36 cellular contexts compared by ENCODE assay signal in genomic region chrX:7052541-7052940, GRCh38.
"Had no signal": no experiment of that assay in that cellular context is flagged by ENCODE, and none has a peak within 500 bp of the region (broad histone marks: within the 10 kb centered on the region; RNA-seq: fewer than 3 reads in every experiment).

No MANE protein-coding gene starts in this region.

- DNase-seq: activated B cell treated with CpG ODN at 0.5 μM for 24 hours; activated CD4-positive, alpha-beta memory T cell treated with anti-CD3 and anti-CD28 coated beads for 36 hours; activated CD4-positive, alpha-beta T cell treated with anti-CD3 and anti-CD28 coated beads for 4 hours; activated CD4-positive, alpha-beta T cell treated with anti-CD3 and anti-CD28 coated beads, Interleukin-2, amount 10 ng/mL, durations not matched to agents 24 days and 14 days; activated CD4-positive, alpha-beta T cell treated with anti-CD3 and anti-CD28 coated beads, Interleukin-2, amount 50 U/mL, for 1 hour; activated CD4-positive, alpha-beta T cell treated with anti-CD3 and anti-CD28 coated beads, Interleukin-2, amount 50 U/mL, for 4 hours; activated CD4-positive, CD25-positive, alpha-beta regulatory T cell treated with anti-CD3 and anti-CD28 coated beads, Interleukin-2, amount 50 U/mL, for 72 hours; activated CD8-positive, alpha-beta memory T cell treated with anti-CD3 and anti-CD28 coated beads, Interleukin-2, amount 50 U/mL, for 4 hours; activated CD8-positive, alpha-beta T cell treated with anti-CD3 and anti-CD28 coated beads for 36 hours; activated effector memory CD4-positive, alpha-beta T cell treated with anti-CD3 and anti-CD28 coated beads, Interleukin-2, amount 50 U/mL, for 16 hours; activated gamma-delta T cell treated with Interleukin-2 at 50 U/mL for 16 hours; activated naive CD4-positive, alpha-beta T cell; activated naive CD4-positive, alpha-beta T cell treated with anti-CD3 and anti-CD28 coated beads for 36 hours; activated naive CD4-positive, alpha-beta T cell treated with anti-CD3 and anti-CD28 coated beads, Interleukin-2, amount 50 U/mL, for 16 hours; activated naive CD8-positive, alpha-beta T cell treated with anti-CD3 and anti-CD28 coated beads for 36 hours; activated T-cell treated with anti-CD3 and anti-CD28 coated beads for 4 hours; activated T-cell treated with anti-CD3 and anti-CD28 coated beads, Interleukin-2, amount 50 U/mL, for 1 hour; activated T-cell treated with anti-CD3 and anti-CD28 coated beads, Interleukin-2, amount 50 U/mL, for 4 hours; activated T-cell treated with anti-CD3 and anti-CD28 coated beads, Interleukin-2, amount 50 U/mL, for 72 hours; adrenal gland; amniotic stem cell; aorta; body of pancreas; brain microvascular endothelial cell; central memory CD4-positive, alpha-beta T cell; T-helper 1 cell; T-helper 2 cell; T-helper 9 cell had no signal

- H3K27me3 ChIP-seq: adrenal gland, body of pancreas, brain microvascular endothelial cell, breast epithelium had no signal

- H3K27ac Mint-ChIP-seq: activated CD4-positive, alpha-beta memory T cell treated with anti-CD3 and anti-CD28 coated beads for 36 hours; activated CD4-positive, alpha-beta T cell treated with anti-CD3 and anti-CD28 coated beads, Interleukin-2, amount 10 ng/mL, durations not matched to agents 24 days and 14 days; activated CD8-positive, alpha-beta T cell treated with anti-CD3 and anti-CD28 coated beads for 36 hours; activated naive CD4-positive, alpha-beta T cell treated with anti-CD3 and anti-CD28 coated beads for 36 hours; activated naive CD4-positive, alpha-beta T cell treated with anti-CD3 and anti-CD28 coated beads, Interleukin-2, amount 50 U/mL, for 72 hours; activated naive CD8-positive, alpha-beta T cell treated with anti-CD3 and anti-CD28 coated beads for 36 hours; activated T-cell treated with anti-CD3 and anti-CD28 coated beads, Interleukin-2, amount 50 U/mL, for 72 hours; activated T-helper 1 cell treated with anti-CD3 and anti-CD28 coated beads, Interleukin-12 subunit alpha, Interleukin-12 subunit beta, Interleukin-2, Interleukin-4 antibody, amounts not matched to agents 30 ng/mL and 10 ng/mL and 1 ng/mL, durations not matched to agents 14 hours and 24 hours and 36 hours; activated T-helper 17 cell treated with anti-CD3 and anti-CD28 coated beads, Interleukin-2, amount 50 U/mL, for 72 hours; T-helper 1 cell treated with Interleukin-12 subunit alpha and Interleukin-12 subunit beta and Interleukin-4 antibody, amounts not matched to agents 30 μg/mL and 1 μg/mL, for 36 hours; T-helper 2 cell treated with Interferon-gamma antibody and Interleukin-4, amounts not matched to agents 5 μg/mL and 100 μg/mL, for 36 hours had no signal

- H3K9me3 ChIP-seq: adrenal gland, body of pancreas, breast epithelium had no signal

- H3K4me3 Mint-ChIP-seq: activated B cell treated with CpG ODN at 0.5 μM for 24 hours; activated CD4-positive, alpha-beta memory T cell treated with anti-CD3 and anti-CD28 coated beads for 36 hours; activated CD4-positive, alpha-beta T cell treated with anti-CD3 and anti-CD28 coated beads, Interleukin-2, amount 10 ng/mL, durations not matched to agents 24 days and 14 days; activated CD8-positive, alpha-beta T cell treated with anti-CD3 and anti-CD28 coated beads for 36 hours; activated naive CD4-positive, alpha-beta T cell treated with anti-CD3 and anti-CD28 coated beads for 36 hours; activated naive CD8-positive, alpha-beta T cell treated with anti-CD3 and anti-CD28 coated beads for 36 hours; activated T-cell treated with anti-CD3 and anti-CD28 coated beads, Interleukin-2, amount 50 U/mL, for 4 hours; activated T-cell treated with anti-CD3 and anti-CD28 coated beads, Interleukin-2, amount 50 U/mL, for 72 hours; activated T-helper 1 cell treated with anti-CD3 and anti-CD28 coated beads, Interleukin-12 subunit alpha, Interleukin-12 subunit beta, Interleukin-2, Interleukin-4 antibody, amounts not matched to agents 30 ng/mL and 10 ng/mL and 1 ng/mL, durations not matched to agents 14 hours and 24 hours and 36 hours; activated T-helper 17 cell treated with anti-CD3 and anti-CD28 coated beads, Interleukin-2, amount 50 U/mL, for 72 hours; T-helper 1 cell treated with Interleukin-12 subunit alpha and Interleukin-12 subunit beta and Interleukin-4 antibody, amounts not matched to agents 30 μg/mL and 1 μg/mL, for 36 hours; T-helper 2 cell treated with Interferon-gamma antibody and Interleukin-4, amounts not matched to agents 5 μg/mL and 100 μg/mL, for 36 hours had no signal

- H3K4me1 Mint-ChIP-seq: activated T-helper 17 cell treated with anti-CD3 and anti-CD28 coated beads, Interleukin-2, amount 50 U/mL, for 72 hours had no signal

- H3K9me3 Mint-ChIP-seq: activated B cell treated with CpG ODN at 0.5 μM for 24 hours; activated CD4-positive, alpha-beta memory T cell treated with anti-CD3 and anti-CD28 coated beads for 36 hours; activated CD4-positive, alpha-beta T cell treated with anti-CD3 and anti-CD28 coated beads, Interleukin-2, amount 10 ng/mL, durations not matched to agents 24 days and 14 days; activated CD8-positive, alpha-beta T cell treated with anti-CD3 and anti-CD28 coated beads for 36 hours; activated naive CD4-positive, alpha-beta T cell treated with anti-CD3 and anti-CD28 coated beads for 36 hours; activated naive CD4-positive, alpha-beta T cell treated with anti-CD3 and anti-CD28 coated beads, Interleukin-2, amount 50 U/mL, for 72 hours; activated naive CD8-positive, alpha-beta T cell treated with anti-CD3 and anti-CD28 coated beads for 36 hours; activated T-cell treated with anti-CD3 and anti-CD28 coated beads, Interleukin-2, amount 50 U/mL, for 4 hours; activated T-cell treated with anti-CD3 and anti-CD28 coated beads, Interleukin-2, amount 50 U/mL, for 72 hours; activated T-helper 1 cell treated with anti-CD3 and anti-CD28 coated beads, Interleukin-12 subunit alpha, Interleukin-12 subunit beta, Interleukin-2, Interleukin-4 antibody, amounts not matched to agents 30 ng/mL and 10 ng/mL and 1 ng/mL, durations not matched to agents 14 hours and 24 hours and 36 hours; activated T-helper 17 cell treated with anti-CD3 and anti-CD28 coated beads, Interleukin-2, amount 50 U/mL, for 72 hours; T-helper 1 cell treated with Interleukin-12 subunit alpha and Interleukin-12 subunit beta and Interleukin-4 antibody, amounts not matched to agents 30 μg/mL and 1 μg/mL, for 36 hours; T-helper 2 cell treated with Interferon-gamma antibody and Interleukin-4, amounts not matched to agents 5 μg/mL and 100 μg/mL, for 36 hours had no signal

- H3K27me3 Mint-ChIP-seq: activated B cell treated with CpG ODN at 0.5 μM for 24 hours; activated CD4-positive, alpha-beta memory T cell treated with anti-CD3 and anti-CD28 coated beads for 36 hours; activated CD4-positive, alpha-beta T cell treated with anti-CD3 and anti-CD28 coated beads, Interleukin-2, amount 10 ng/mL, durations not matched to agents 24 days and 14 days; activated CD8-positive, alpha-beta T cell treated with anti-CD3 and anti-CD28 coated beads for 36 hours; activated naive CD8-positive, alpha-beta T cell treated with anti-CD3 and anti-CD28 coated beads for 36 hours; activated T-helper 17 cell treated with anti-CD3 and anti-CD28 coated beads, Interleukin-2, amount 50 U/mL, for 72 hours had no signal

- FAIRE-seq: TTC549 had no signal

- H3K27ac ChIP-seq: adrenal gland, body of pancreas, brain microvascular endothelial cell, breast epithelium, VCaP had no signal

- ATAC-seq: activated CD8-positive, alpha-beta T cell treated with anti-CD3 and anti-CD28 coated beads for 36 hours; activated naive CD4-positive, alpha-beta T cell treated with anti-CD3 and anti-CD28 coated beads, Interleukin-2, amount 50 U/mL, for 72 hours; activated T-cell treated with anti-CD3 and anti-CD28 coated beads, Interleukin-2, amount 50 U/mL, for 4 hours; activated T-cell treated with anti-CD3 and anti-CD28 coated beads, Interleukin-2, amount 50 U/mL, for 72 hours; activated T-helper 17 cell treated with anti-CD3 and anti-CD28 coated beads, Interleukin-2, amount 50 U/mL, for 72 hours; body of pancreas had no signal
